ENCODE assay signal across 9 cellular contexts in genomic region chr11:39684155-39684554, GRCh38.
"Had no signal": no experiment of that assay in that cellular context is flagged by ENCODE, and none has a peak within 500 bp of the region (broad histone marks: within the 10 kb centered on the region; RNA-seq: fewer than 3 reads in every experiment).

No MANE protein-coding gene starts in this region.

- H3K36me3 ChIP-seq: HAP-1 had no signal

- H3K4me3 Mint-ChIP-seq: HFFc6, IgD-negative memory B cell had no signal

- H3K36me3 Mint-ChIP-seq: IgD-negative memory B cell had no signal

- H3K4me1 Mint-ChIP-seq: IgD-negative memory B cell had no signal

- DNase-seq: GM23248, GOT3, HFFc6, KG1 had no signal

- H3K9ac ChIP-seq: GM23248 had no signal

- H3K27me3 Mint-ChIP-seq: IgD-negative memory B cell had no signal

- H3K27ac ChIP-seq: GM23248 had no signal

- H3K4me1 ChIP-seq: HAP-1 had no signal

- ATAC-seq: HCT116 had no signal

- FAIRE-seq: H54, HTR-8/SVneo had no signal

- H2AFZ ChIP-seq: GM23248 had no signal

- H3K4me3 ChIP-seq: GM23248, HAP-1 had no signal

- H3K27ac Mint-ChIP-seq: HFFc6, IgD-negative memory B cell had no signal
